24 cellular contexts compared by ENCODE assay signal in genomic region chr3:9271903-9272302, GRCh38. TPM values are rescaled to one million over a fixed set of nuclear protein-coding genes. Genes with fewer than 3 reads are reported as not detected.
DNase-seq lines count a peak whose midpoint lies in the region; ATAC-seq, FAIRE-seq and TF ChIP-seq lines count a peak whose summit lies in the region.
"Had no signal": no experiment of that assay in that cellular context is flagged by ENCODE, and none has a peak within 500 bp of the region (broad histone marks: within the 10 kb centered on the region; RNA-seq: fewer than 3 reads in every experiment).

No MANE protein-coding gene starts in this region.

- H3K4me2 ChIP-seq in HepG2 (ENCODE audit: low read depth, low read length): no peak overlapping the region
- H3K4me2 ChIP-seq: BLaER1 had no signal

- no peak for TF ChIP-seq RAD21 in liver (IDR thresholded peaks at IDR 0.05)
- no peak for TF ChIP-seq RAD21 in HepG2 (CRISPR knock-in tag; IDR thresholded peaks at IDR 0.05)

- H3K9me3 ChIP-seq in liver (ENCODE audit: control insufficient read depth in 4 of 4, low read length in 3 of 4) (no peaks in the 10 kb centered on the region), HepG2 (ENCODE audit: low read length) (no peaks in the 10 kb centered on the region), heart left ventricle (no peaks in the 10 kb centered on the region)
- H3K9me3 ChIP-seq: BE2C had no signal

- CTCF ChIA-PET in HepG2 (lab: Yijun Ruan, JAX; ENCODE audit: low intra/inter-chr PET ratio, low total read pairs): no interaction called here

- H4K20me1 ChIP-seq in HepG2 (ENCODE audit: insufficient read depth, low read length): no peaks in the 10 kb centered on the region
- H4K20me1 ChIP-seq: BLaER1 had no signal

- H3K9ac ChIP-seq in liver (ENCODE audit: low read depth in 1 of 2, low read length in 2 of 2) (no peak overlapping the region), HepG2 (ENCODE audit: insufficient read depth, low read depth, low read length) (no peak overlapping the region)
- H3K9ac ChIP-seq: BLaER1 had no signal

- intact Hi-C loops in HepG2 (cut with micrococcal nuclease; ENCODE audit: unreplicated experiment): no loop called here
- intact Hi-C loops in heart left ventricle (cut with DNase I): no loop called here

- TF ChIP-seq EP300 in HepG2 (IDR thresholded peaks at IDR 0.05; ENCODE audit: low read depth in 2 of 2, low read length in 2 of 2): no peak
- no peak for TF ChIP-seq EP300 in HepG2 (CRISPR knock-in tag; IDR thresholded peaks at IDR 0.05; ENCODE audit: borderline replicate concordance)

- no peak for DNase-seq in HepG2 (ENCODE audit: low spot score)
- no peak for DNase-seq in left lobe of liver (ENCODE audit: low spot score)
- no peak for DNase-seq in heart left ventricle
- DNase-seq in stimulated activated naive CD8-positive, alpha-beta T cell treated with anti-CD3 and anti-CD28 coated beads, Interleukin-15, Interleukin-2, amounts not matched to agents 100 U/mL and 50 U/mL, for 24 hours: no peak
- DNase-seq: ACHN; BE2C; C1 segment of cervical spinal cord; CD4-positive, alpha-beta memory T cell; CD4-positive, CD25-positive, alpha-beta regulatory T cell; CD8-positive, alpha-beta memory T cell; COR-L47; DMS 273 treated with DMSO at 0.1 percent for 48 hours; DMS153; DMS53; DMS79; DND-41; EL; GDM1 had no signal

- H3K36me3 ChIP-seq in liver (ENCODE audit: control insufficient read depth in 4 of 4, insufficient read depth in 3 of 4, low read depth in 1 of 4, low read length in 3 of 4) (no peaks in the 10 kb centered on the region), HepG2 (replicated peaks in 1 of 2; ENCODE audit: control insufficient read depth in 1 of 2, insufficient read depth in 2 of 2, low read length in 2 of 2) (no peaks in the 10 kb centered on the region), heart left ventricle (no peaks in the 10 kb centered on the region)
- H3K36me3 ChIP-seq: BE2C, BLaER1 had no signal

- no peaks in the 10 kb centered on the region for H3K79me2 ChIP-seq in HepG2 (ENCODE audit: insufficient read depth, low read length)

- H2AFZ ChIP-seq in HepG2 (ENCODE audit: low read length): no peak overlapping the region

- H3K27me3 ChIP-seq in liver (ENCODE audit: control insufficient read depth in 4 of 4, insufficient read depth in 4 of 4, low read length in 3 of 4) (no peaks in the 10 kb centered on the region), HepG2 (ENCODE audit: control insufficient read depth in 1 of 2, insufficient read depth in 2 of 2, low read length in 2 of 2) (no peaks in the 10 kb centered on the region), heart left ventricle (no peaks in the 10 kb centered on the region)
- H3K27me3 ChIP-seq: BE2C, BLaER1 had no signal

- H3K27ac ChIP-seq in liver (ENCODE audit: low read depth in 1 of 2, low read length in 2 of 2): no peak overlapping the region
- H3K27ac ChIP-seq in HepG2 (ENCODE audit: extremely low read length, insufficient read depth, low read length): no peak overlapping the region
- H3K27ac ChIP-seq in heart left ventricle: no peak overlapping the region
- H3K27ac ChIP-seq: 22Rv1, BLaER1 had no signal

- BruUV-seq in HepG2 (replicated peaks; lab: Mats Ljungman, UMichigan): no TSS peak

- 29% methylated on average over 6 of the region's 6 CpGs for WGBS in liver
- 1% methylated on average over 6 of the region's 6 CpGs for WGBS in HepG2 (ENCODE audit: low lambda C conversion rate)
- WGBS in heart left ventricle, 4 donors: 66 to 77% (median 68%) methylated on average over 6 of the region's 6 CpGs

- H3K4me3 ChIP-seq in liver (ENCODE audit: low read depth in 1 of 3, low read length in 3 of 3) (no peak overlapping the region), HepG2 (replicated peaks in 1 of 3; ENCODE audit: insufficient read depth in 1 of 3, low read depth in 2 of 3, low read length in 3 of 3) (no peak overlapping the region), heart left ventricle (no peak overlapping the region)
- H3K4me3 ChIP-seq: BLaER1, GM12878 had no signal

- ATAC-seq in HepG2 (no peak), left lobe of liver (peak; percentile 90), heart left ventricle (no peak)
- ATAC-seq in stimulated activated naive CD8-positive, alpha-beta T cell treated with anti-CD3 and anti-CD28 coated beads, Interleukin-15, Interleukin-2, amounts not matched to agents 100 U/mL and 50 U/mL, for 24 hours: no peak
- ATAC-seq: GM12878 had no signal

- no peak for FAIRE-seq in HepG2 (lab: Jason Lieb, UNC)
- FAIRE-seq: GM12878, GM12892, GM18507 had no signal

- in situ Hi-C loops in HepG2 (cut with HindIII; ENCODE audit: extremely low pct_ligation_motif_present, low pct_unique_long_range_greater_than_20kb): no loop called here

- POLR2A ChIA-PET in HepG2 (lab: Yijun Ruan, JAX): no interaction called here

- TF ChIP-seq POLR2A in HepG2 (IDR thresholded peaks at IDR 0.05; ENCODE audit: insufficient read depth in 1 of 2, low read depth in 2 of 2, low read length in 2 of 2) (no peak), heart left ventricle (IDR thresholded peaks at IDR 0.05) (no peak)

- H3K4me1 ChIP-seq in liver (ENCODE audit: control insufficient read depth in 4 of 4, insufficient read depth in 4 of 4, low read length in 3 of 4) (no peaks in the 10 kb centered on the region), HepG2 (ENCODE audit: insufficient read depth, low read length) (no peaks in the 10 kb centered on the region), heart left ventricle (no peaks in the 10 kb centered on the region)
- H3K4me1 ChIP-seq: BE2C had no signal

- TF ChIP-seq CTCF in liver (IDR thresholded peaks at IDR 0.05; ENCODE audit: low read depth, low read length, missing input control) (no peak), HepG2 (CRISPR knock-in tag; IDR thresholded peaks at IDR 0.05) (no peak), heart left ventricle (IDR thresholded peaks at IDR 0.05) (no peak)

TF ChIP-seq in liver, 16 proteins besides CTCF, POLR2A, EP300 and RAD21 (continues in another document):
- no peak for TF ChIP-seq ZBTB33 (IDR thresholded peaks at IDR 0.05)

TF ChIP-seq in HepG2, 621 proteins besides CTCF, POLR2A, EP300 and RAD21 (continues in another document):
- no peak for TF ChIP-seq SP140L (CRISPR knock-in tag; IDR thresholded peaks at IDR 0.05; ENCODE audit: borderline replicate concordance)
- TF ChIP-seq ZNF619 (CRISPR knock-in tag; IDR thresholded peaks at IDR 0.05): no peak
- no peak for TF ChIP-seq CREM (IDR thresholded peaks at IDR 0.05)
- TF ChIP-seq CREM (CRISPR knock-in tag; IDR thresholded peaks at IDR 0.05): no peak
- no peak for TF ChIP-seq GFI1 (CRISPR knock-in tag; IDR thresholded peaks at IDR 0.05; ENCODE audit: borderline replicate concordance)
- TF ChIP-seq KLF12 (CRISPR knock-in tag; IDR thresholded peaks at IDR 0.05; ENCODE audit: borderline replicate concordance): no peak
- no peak for TF ChIP-seq HDAC1 (CRISPR knock-in tag; IDR thresholded peaks at IDR 0.05)
- TF ChIP-seq, protein P1, sequence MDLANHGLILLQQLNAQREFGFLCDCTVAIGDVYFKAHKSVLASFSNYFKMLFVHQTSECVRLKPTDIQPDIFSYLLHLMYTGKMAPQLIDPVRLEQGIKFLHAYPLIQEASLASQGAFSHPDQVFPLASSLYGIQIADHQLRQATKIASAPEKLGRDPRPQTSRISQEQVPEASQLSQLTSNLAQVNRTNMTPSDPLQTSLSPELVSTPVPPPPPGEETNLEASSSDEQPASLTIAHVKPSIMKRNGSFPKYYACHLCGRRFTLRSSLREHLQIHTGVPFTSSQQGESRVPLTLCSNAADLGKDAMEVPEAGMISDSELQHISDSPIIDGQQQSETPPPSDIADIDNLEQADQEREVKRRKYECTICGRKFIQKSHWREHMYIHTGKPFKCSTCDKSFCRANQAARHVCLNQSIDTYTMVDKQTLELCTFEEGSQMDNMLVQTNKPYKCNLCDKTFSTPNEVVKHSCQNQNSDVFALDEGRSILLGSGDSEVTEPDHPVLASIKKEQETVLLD (CRISPR knock-in tag; IDR thresholded peaks at IDR 0.05; ENCODE audit: low read depth): no peak
- TF ChIP-seq HMG20A (CRISPR knock-in tag; IDR thresholded peaks at IDR 0.05; ENCODE audit: borderline replicate concordance): no peak
- no peak for TF ChIP-seq ZNF660 (CRISPR knock-in tag; IDR thresholded peaks at IDR 0.05; ENCODE audit: borderline replicate concordance, low read depth)

RNA-seq across cellular contexts. Expression of gene SRGAP3, which starts 22.5 kb away (rescaled TPM):
- total RNA-seq in liver: 1 to 10 TPM; 1.8 to 4.2 TPM
- 1 to 10 TPM in 1 of 2 donors, under 1 TPM in 1; 0.61 to 1.4 TPM for polyA plus RNA-seq in liver
- total RNA-seq in HepG2 (2016; rRNA removed; fragmentation: Illumina TruSeq; extraction: Trizol): 1.2 and 1.6 TPM in 2 replicates
- 0.30 and 0.35 TPM in 2 replicates for total RNA-seq in HepG2 (2016; cell fraction: cytosol; rRNA removed; fragmentation: Illumina TruSeq; extraction: Trizol; ENCODE audit: low read depth)
- total RNA-seq in HepG2 (2016; cell fraction: insoluble cytoplasmic fraction; rRNA removed; fragmentation: Illumina TruSeq; extraction: Trizol): 0.97 and 1.3 TPM in 2 replicates
- total RNA-seq in HepG2 (2016; cell fraction: membrane; rRNA removed; fragmentation: Illumina TruSeq; extraction: Trizol): 0.48 and 0.90 TPM in 2 replicates
- total RNA-seq in HepG2 (2016; cell fraction: nucleus; rRNA removed; fragmentation: Illumina TruSeq; extraction: Trizol): 2.3 and 3.4 TPM in 2 replicates
- polyA plus RNA-seq in HepG2 (2011; rRNA removed): 0.97 and 1.4 TPM in 2 replicates
- polyA plus RNA-seq in HepG2 (2011; cell fraction: cytosol; rRNA removed): 0.67 and 1.4 TPM in 2 replicates
- polyA plus RNA-seq in HepG2 (2011; cell fraction: nucleus; rRNA removed): 2.5 and 4.1 TPM in 2 replicates
- polyA plus RNA-seq in HepG2 (2012): 1.3 and 2.1 TPM in 2 replicates
- 0.36 and 0.60 TPM in 2 replicates for polyA plus RNA-seq in HepG2 (2016; cell fraction: cytosol; fragmentation: Illumina TruSeq; extraction: Trizol; ENCODE audit: low read depth)
- polyA plus RNA-seq in HepG2 (2016; cell fraction: insoluble cytoplasmic fraction; fragmentation: Illumina TruSeq; extraction: Trizol; ENCODE audit: low read depth): 0.54 and 1.4 TPM in 2 replicates
- polyA plus RNA-seq in HepG2 (2016; cell fraction: membrane; fragmentation: Illumina TruSeq; extraction: Trizol; ENCODE audit: low read depth): 0.17 and 0.35 TPM in 2 replicates
- 1.7 and 2.7 TPM in 2 replicates for polyA plus RNA-seq in HepG2 (2016; cell fraction: nucleus; fragmentation: Illumina TruSeq; extraction: Trizol; ENCODE audit: insufficient read depth, low read depth)
- 0.19 and 1.8 TPM in 2 replicates for polyA minus RNA-seq in HepG2 (2011; rRNA and poly(A)+ RNA removed; ENCODE audit: low replicate concordance)
- 0.79 and 0.89 TPM in 2 replicates for polyA minus RNA-seq in HepG2 (2011; cell fraction: cytosol; rRNA and poly(A)+ RNA removed)
- 9.7 and 10.2 TPM in 2 replicates for polyA minus RNA-seq in HepG2 (2011; cell fraction: nucleus; rRNA and poly(A)+ RNA removed)
- 2.8 TPM for total RNA-seq in left lobe of liver
- total RNA-seq in heart left ventricle: 10 to 100 TPM in 3 of 9 donors, 1 to 10 TPM in 6; 3.1 to 16.8 (median 9.3) TPM
- polyA plus RNA-seq in heart left ventricle: 1 to 10 TPM; 1.4 to 5.5 TPM
